ENCODE assay signal across 27 cellular contexts in genomic region chr12:56935752-56936151, GRCh38. TPM values are rescaled to one million over a fixed set of nuclear protein-coding genes. Genes with fewer than 3 reads are reported as not detected.
"Had no signal": no experiment of that assay in that cellular context is flagged by ENCODE, and none has a peak within 500 bp of the region (broad histone marks: within the 10 kb centered on the region; RNA-seq: fewer than 3 reads in every experiment).

No MANE protein-coding gene starts in this region.

- H3K27ac Mint-ChIP-seq: endodermal cell; naive thymus-derived CD8-positive, alpha-beta T cell had no signal

- H3K36me3 ChIP-seq: heart right ventricle, neutrophil, sigmoid colon, tibial artery, upper lobe of left lung, uterus had no signal

- H3K4me1 ChIP-seq: psoas muscle, tibial artery, uterus had no signal

- H3K27ac ChIP-seq: heart right ventricle, neutrophil, psoas muscle, sigmoid colon, tibial artery, upper lobe of left lung, uterus had no signal

- H3K4me3 Mint-ChIP-seq: endodermal cell had no signal

- H3K4me3 ChIP-seq: heart right ventricle, mucosa of descending colon, psoas muscle, sigmoid colon, skin epidermis, tibial artery, upper lobe of left lung, uterus had no signal

- H3K9me3 Mint-ChIP-seq: endodermal cell; naive thymus-derived CD8-positive, alpha-beta T cell had no signal

- H3K36me3 Mint-ChIP-seq: naive thymus-derived CD8-positive, alpha-beta T cell had no signal

- FAIRE-seq: colon, endothelial cell of umbilical vein, islet of Langerhans had no signal

- ATAC-seq: heart right ventricle; left lobe of liver; naive thymus-derived CD8-positive, alpha-beta T cell; psoas muscle had no signal

- DNase-seq: effector CD4-positive, alpha-beta T cell; erythroblast; foreskin melanocyte; heart right ventricle; hypothalamus; mucosa of descending colon; naive thymus-derived CD8-positive, alpha-beta T cell; psoas muscle; retina; sigmoid colon; stimulated activated CD4-positive, alpha-beta T cell treated with anti-CD3 and anti-CD28 coated beads, Interleukin-2, amount 100 ng/mL, for 24 hours; stimulated activated CD4-positive, alpha-beta T cell treated with anti-CD3 and anti-CD28 coated beads, Interleukin-4, amount 100 ng/mL, for 4 hours; stimulated activated naive CD4-positive, alpha-beta T cell treated with Interleukin-2 at 50 U/mL for 16 hours; tibial artery; upper lobe of left lung; uterus had no signal

- H3K9me3 ChIP-seq: heart right ventricle, mucosa of descending colon, neutrophil, psoas muscle, sigmoid colon, tibial artery, upper lobe of left lung, uterus had no signal

- H3K27me3 ChIP-seq: heart right ventricle, neutrophil, sigmoid colon, tibial artery, upper lobe of left lung, uterus had no signal

RNA-seq across cellular contexts. Expression of gene SDR9C7, which starts 1.5 kb away (rescaled TPM):
- total RNA-seq: dermis microvascular lymphatic vessel endothelial cell; endodermal cell; endothelial cell of umbilical vein; glomerular endothelial cell; left lobe of liver; mucosa of descending colon; naive thymus-derived CD8-positive, alpha-beta T cell; osteoblast; upper lobe of left lung had no signal
- polyA plus RNA-seq: endothelial cell of umbilical vein; mammary epithelial cell; naive thymus-derived CD8-positive, alpha-beta T cell had no signal

RNA-seq across cellular contexts. Expression of gene RDH16, which starts 21.7 kb away (rescaled TPM):
- total RNA-seq: glomerular endothelial cell had no signal
